Comparison of ENCODE assay signal across 21 cellular contexts in genomic region chr5:87876616-87877015, GRCh38.
"Had no signal": no experiment of that assay in that cellular context is flagged by ENCODE, and none has a peak within 500 bp of the region (broad histone marks: within the 10 kb centered on the region; RNA-seq: fewer than 3 reads in every experiment).

No MANE protein-coding gene starts in this region.

- DNase-seq: activated CD4-positive, alpha-beta T cell treated with anti-CD3 and anti-CD28 coated beads, Interleukin-2, amount 10 ng/mL, durations not matched to agents 24 days and 14 days; activated CD4-positive, CD25-positive, alpha-beta regulatory T cell; activated CD8-positive, alpha-beta memory T cell treated with anti-CD3 and anti-CD28 coated beads, Interleukin-2, amount 50 U/mL, for 4 hours; activated CD8-positive, alpha-beta T cell treated with anti-CD3 and anti-CD28 coated beads, Interleukin-2, amount 10 ng/mL, durations not matched to agents 7 days and 5 days; activated effector memory CD4-positive, alpha-beta T cell treated with anti-CD3 and anti-CD28 coated beads, Interleukin-2, amount 50 U/mL, for 16 hours; activated T-cell treated with anti-CD3 and anti-CD28 coated beads, Interleukin-2, amount 50 U/mL, for 48 hours; amygdala; cerebellar nuclear complex; effector memory CD4-positive, alpha-beta T cell; foreskin keratinocyte; head of caudate nucleus; kidney glomerular epithelial cell; left ventricle myocardium superior; naive thymus-derived CD8-positive, alpha-beta T cell; sigmoid colon; stimulated activated CD4-positive, alpha-beta T cell treated with anti-CD3 and anti-CD28 coated beads, Interleukin-1b, Interleukin-23, amount 100 ng/mL, for 48 hours; stimulated activated naive CD8-positive, alpha-beta T cell treated with anti-CD3 and anti-CD28 coated beads, Interleukin-15, amount 100 ng/mL, for 72 hours; upper lobe of left lung had no signal

- H3K27ac ChIP-seq: foreskin keratinocyte, parathyroid adenoma, sigmoid colon, upper lobe of left lung had no signal

- H3K9me3 ChIP-seq: upper lobe of left lung had no signal

- H3K36me3 ChIP-seq: sigmoid colon, upper lobe of left lung had no signal

- H3K4me3 Mint-ChIP-seq: activated CD4-positive, alpha-beta T cell treated with anti-CD3 and anti-CD28 coated beads, Interleukin-2, amount 10 ng/mL, durations not matched to agents 24 days and 14 days; activated CD8-positive, alpha-beta T cell treated with anti-CD3 and anti-CD28 coated beads, Interleukin-2, amount 10 ng/mL, durations not matched to agents 7 days and 5 days; activated naive CD8-positive, alpha-beta T cell; memory B cell; naive thymus-derived CD8-positive, alpha-beta T cell; stimulated activated naive CD8-positive, alpha-beta T cell treated with anti-CD3 and anti-CD28 coated beads, Interleukin-15, amount 100 ng/mL, for 72 hours had no signal

- H3K9me3 Mint-ChIP-seq: activated CD4-positive, alpha-beta T cell treated with anti-CD3 and anti-CD28 coated beads, Interleukin-2, amount 10 ng/mL, durations not matched to agents 24 days and 14 days had no signal

- H3K36me3 Mint-ChIP-seq: activated naive CD8-positive, alpha-beta T cell; memory B cell; naive thymus-derived CD8-positive, alpha-beta T cell had no signal

- ATAC-seq: activated CD8-positive, alpha-beta T cell treated with anti-CD3 and anti-CD28 coated beads, Interleukin-2, amount 10 ng/mL, durations not matched to agents 7 days and 5 days; foreskin keratinocyte; left ventricle myocardium superior; naive thymus-derived CD8-positive, alpha-beta T cell; stimulated activated naive CD8-positive, alpha-beta T cell treated with anti-CD3 and anti-CD28 coated beads, Interleukin-15, amount 100 ng/mL, for 72 hours had no signal

- H3K9ac ChIP-seq: parathyroid adenoma had no signal

- H3K27ac Mint-ChIP-seq: activated CD4-positive, alpha-beta T cell treated with anti-CD3 and anti-CD28 coated beads, Interleukin-2, amount 10 ng/mL, durations not matched to agents 24 days and 14 days; activated CD8-positive, alpha-beta T cell treated with anti-CD3 and anti-CD28 coated beads, Interleukin-2, amount 10 ng/mL, durations not matched to agents 7 days and 5 days; activated naive CD8-positive, alpha-beta T cell; memory B cell; naive thymus-derived CD8-positive, alpha-beta T cell; stimulated activated naive CD8-positive, alpha-beta T cell treated with anti-CD3 and anti-CD28 coated beads, Interleukin-15, amount 100 ng/mL, for 72 hours had no signal

- H3K4me3 ChIP-seq: sigmoid colon, upper lobe of left lung had no signal

- H2AFZ ChIP-seq: parathyroid adenoma had no signal

- H3K79me2 ChIP-seq: parathyroid adenoma had no signal

- H3K27me3 Mint-ChIP-seq: activated CD4-positive, alpha-beta T cell treated with anti-CD3 and anti-CD28 coated beads, Interleukin-2, amount 10 ng/mL, durations not matched to agents 24 days and 14 days; activated naive CD8-positive, alpha-beta T cell; stimulated activated naive CD8-positive, alpha-beta T cell treated with anti-CD3 and anti-CD28 coated beads, Interleukin-15, amount 100 ng/mL, for 72 hours had no signal

- H3K27me3 ChIP-seq: foreskin keratinocyte, sigmoid colon, upper lobe of left lung had no signal

- H3K4me1 Mint-ChIP-seq: activated CD4-positive, alpha-beta T cell treated with anti-CD3 and anti-CD28 coated beads, Interleukin-2, amount 10 ng/mL, durations not matched to agents 24 days and 14 days; memory B cell; naive thymus-derived CD8-positive, alpha-beta T cell; stimulated activated naive CD8-positive, alpha-beta T cell treated with anti-CD3 and anti-CD28 coated beads, Interleukin-15, amount 100 ng/mL, for 72 hours had no signal

- H3K4me1 ChIP-seq: foreskin keratinocyte, parathyroid adenoma, sigmoid colon, upper lobe of left lung had no signal
